ENCODE assay signal across 14 cellular contexts in genomic region chr13:24505756-24506155, GRCh38.
"Had no signal": no experiment of that assay in that cellular context is flagged by ENCODE, and none has a peak within 500 bp of the region (broad histone marks: within the 10 kb centered on the region; RNA-seq: fewer than 3 reads in every experiment).

No MANE protein-coding gene starts in this region.

- ATAC-seq: foreskin keratinocyte, heart left ventricle had no signal

- H3K36me3 ChIP-seq: thyroid gland had no signal

- H3K9me3 ChIP-seq: heart left ventricle, right atrium auricular region, thyroid gland had no signal

- DNase-seq: effector CD4-positive, alpha-beta T cell; endodermal cell; foreskin keratinocyte; heart left ventricle; hippocampal formation; mammary epithelial cell; naive thymus-derived CD4-positive, alpha-beta T cell; nephron progenitor cell; posterior cingulate gyrus; stimulated activated CD4-positive, alpha-beta T cell treated with anti-CD3 and anti-CD28 coated beads, Interleukin-2, amount 100 ng/mL, for 48 hours; stimulated activated naive CD4-positive, alpha-beta T cell treated with Interleukin-2 at 50 U/mL for 16 hours; thyroid gland had no signal

- H3K27me3 ChIP-seq: foreskin keratinocyte, heart left ventricle, right atrium auricular region, thyroid gland had no signal

- H3K27ac ChIP-seq: coronary artery, foreskin keratinocyte, heart left ventricle, right atrium auricular region, thyroid gland had no signal

- H3K4me3 ChIP-seq: coronary artery, heart left ventricle, right atrium auricular region, thyroid gland had no signal
